9 cellular contexts compared by ENCODE assay signal in genomic region chr14:36942522-36943245, GRCh38.
A peak's percentile ranks its signal among the peaks of the same experiment; 100 is the strongest.
DNase-seq lines count a peak whose midpoint lies in the region; ATAC-seq and TF ChIP-seq lines count a peak whose summit lies in the region.
"Had no signal": no experiment of that assay in that cellular context is flagged by ENCODE, and none has a peak within 500 bp of the region (broad histone marks: within the 10 kb centered on the region; RNA-seq: fewer than 3 reads in every experiment).

No MANE protein-coding gene starts in this region.

- no peaks in the 10 kb centered on the region for H3K36me3 ChIP-seq in mucosa of descending colon (ENCODE audit: low read depth)
- H3K36me3 ChIP-seq: heart right ventricle had no signal

- DNase-seq in AG10803 (ENCODE audit: low read depth): peak; percentile 14
- DNase-seq in SW480 (ENCODE audit: low spot score): peak; percentile 3
- DNase-seq in fibroblast of peridontal ligament (ENCODE audit: extremely low read depth): peak; percentile 71
- no peak for DNase-seq in GM10266 (ENCODE audit: extremely low spot score)
- DNase-seq in mucosa of descending colon: no peak
- DNase-seq in HUDEP-2 (lab: John Stamatoyannopoulos, UW; ENCODE audit: unreplicated experiment in 76 of 76): no peak
- DNase-seq in Right ventricle myocardium inferior (ENCODE audit: missing footprints): no peak

- no peaks in the 10 kb centered on the region for H3K4me1 ChIP-seq in mucosa of descending colon (ENCODE audit: low read depth)
- H3K4me1 ChIP-seq: heart right ventricle had no signal

- H3K4me3 ChIP-seq in AG10803 (ENCODE audit: low read length): no peak overlapping the region
- no peak overlapping the region for H3K4me3 ChIP-seq in mucosa of descending colon
- H3K4me3 ChIP-seq: heart right ventricle had no signal

- intact Hi-C loops in mucosa of descending colon (cut with DNase I, micrococcal nuclease): loop anchor here in 1 of 2 donors (5.0 kb wide), 1 partner anchor 295 kb away; no protein-coding TSS in a partner anchor
- intact Hi-C loops in Right ventricle myocardium inferior (cut with DNase I): loop anchor here (2.0 kb wide), 1 partner anchor 390 kb away; no protein-coding TSS in a partner anchor

- no peaks in the 10 kb centered on the region for H3K9me3 ChIP-seq in mucosa of descending colon
- H3K9me3 ChIP-seq: heart right ventricle had no signal

- peak; percentile 15 for ATAC-seq in HG02571 (IDR thresholded peaks at IDR 0.05; ENCODE audit: unreplicated experiment)
- no peak for ATAC-seq in mucosa of descending colon
- no peak for ATAC-seq in Right ventricle myocardium inferior

- TF ChIP-seq CTCF in AG10803 (conservative IDR thresholded peaks at IDR 0.05; ENCODE audit: low read length) (no peak), GM10266 (IDR thresholded peaks at IDR 0.05; ENCODE audit: control insufficient read depth, insufficient read depth, low read depth, missing control alignments) (no peak), mucosa of descending colon (IDR thresholded peaks at IDR 0.05) (no peak)

Comparison
In these comparisons a context has a peak if more than half of its experiments do, and no peak if none do; other contexts are left out.
1. DNase-seq: peak in AG10803 (single experiment), SW480 (single experiment) and fibroblast of peridontal ligament (single experiment); none in GM10266 (single experiment), mucosa of descending colon (0 of 3), HUDEP-2 (0 of 76) and Right ventricle myocardium inferior (single experiment).